8 cellular contexts compared by ENCODE assay signal in genomic region chr10:37801557-37801956, GRCh38.
"Had no signal": no experiment of that assay in that cellular context is flagged by ENCODE, and none has a peak within 500 bp of the region (broad histone marks: within the 10 kb centered on the region; RNA-seq: fewer than 3 reads in every experiment).

No MANE protein-coding gene starts in this region.

- FAIRE-seq: G401.6, GM12878, GM12891, GM12892, GM18507, GM19239 had no signal

- H3K4me3 ChIP-seq: GM12878 had no signal

- DNase-seq: GDM1, GF-D8 had no signal

- ATAC-seq: GM12878 had no signal
